In genomic region chr14:90397401-90398314, GRCh38 we compare ENCODE assay signal across 8 cellular contexts. TPM values are rescaled to one million over a fixed set of nuclear protein-coding genes. Genes with fewer than 3 reads are reported as not detected.
DNase-seq lines count a peak whose midpoint lies in the region; ATAC-seq and TF ChIP-seq lines count a peak whose summit lies in the region.

No MANE protein-coding gene starts in this region.

- H3K4me2 ChIP-seq in MM.1S (ENCODE audit: low read depth, low read length): peak overlapping the region; percentile 41; the same call in 1 of the 2 replicates

- no peak for TF ChIP-seq CTCF in MM.1S (IDR thresholded peaks at IDR 0.05; ENCODE audit: low read length)

- H3K4me3 ChIP-seq in MM.1S (ENCODE audit: low read length): peak overlapping the region; percentile 80

- 0 out of 2 replicates have a peak, but pooled peaks cover 3% of the 10 kb centered on the region for H3K36me3 ChIP-seq in MM.1S (replicated peaks; ENCODE audit: insufficient read depth, low read length)

- H2AFZ ChIP-seq in MM.1S (ENCODE audit: low read length): no peak overlapping the region

- H3K27me3 ChIP-seq in MM.1S (replicated peaks; ENCODE audit: insufficient read depth, low read length): no peaks in the 10 kb centered on the region

- peak overlapping the region; percentile 49; the same call in 1 of the 2 replicates for H3K27ac ChIP-seq in MM.1S (ENCODE audit: low read length)

- 0 out of 2 replicates have a peak, but pooled peaks cover 7% of the 10 kb centered on the region for H3F3A ChIP-seq in MM.1S (ENCODE audit: insufficient read depth, low read length)

- DNase-seq in GM03348 (ENCODE audit: low spot score) (peak; percentile 78), H4 (ENCODE audit: low spot score) (peak; percentile 45), MM.1S (peak; percentile 31), cerebellum (ENCODE audit: low spot score) (peak; percentile 53), left colon (peak; percentile 66 to 74)
- DNase-seq in activated CD4-positive, alpha-beta T cell treated with anti-CD3 and anti-CD28 coated beads for 1 hour: peak; percentile 39
- DNase-seq in stimulated activated CD4-positive, alpha-beta T cell treated with anti-CD3 and anti-CD28 coated beads, Interleukin-2, amount 100 ng/mL, for 24 hours: peak; percentile 63 to 73

- no peaks in the 10 kb centered on the region for H3K4me1 ChIP-seq in MM.1S (ENCODE audit: low read length)

- H3K79me2 ChIP-seq in MM.1S (ENCODE audit: low read length): peaks cover 26% of the 10 kb centered on the region

- H3K9me3 ChIP-seq in MM.1S (replicated peaks; ENCODE audit: insufficient read depth, low read length): no peaks in the 10 kb centered on the region

- peak overlapping the region; percentile 62; the same call in 1 of the 2 replicates for H3K9ac ChIP-seq in MM.1S (ENCODE audit: low read length)

- intact Hi-C loops in left colon (cut with DNase I, micrococcal nuclease): no loop called here

- peak; percentile 57 for ATAC-seq in left colon
- ATAC-seq in GM21786 (IDR thresholded peaks at IDR 0.05; ENCODE audit: unreplicated experiment): no peak

- H4K20me1 ChIP-seq in MM.1S (ENCODE audit: insufficient read depth, low read length): no peaks in the 10 kb centered on the region; the same call in 1 of the 2 replicates

- H3K9me2 ChIP-seq in MM.1S (replicated peaks; ENCODE audit: insufficient read depth, low read length): no peaks in the 10 kb centered on the region

RNA-seq across cellular contexts. Expression of gene CALM1, which starts 0.8 kb away (rescaled TPM):
- 271 and 291 TPM in 2 replicates for total RNA-seq in H4 (2014; rRNA removed; shearing (Covaris generic))
- total RNA-seq in cerebellum (1,436 TPM), left colon (100 to 1,000 TPM; 756 to 776 TPM)
